Comparison of ENCODE assay signal across 18 cellular contexts in the genomic region with DNA sequence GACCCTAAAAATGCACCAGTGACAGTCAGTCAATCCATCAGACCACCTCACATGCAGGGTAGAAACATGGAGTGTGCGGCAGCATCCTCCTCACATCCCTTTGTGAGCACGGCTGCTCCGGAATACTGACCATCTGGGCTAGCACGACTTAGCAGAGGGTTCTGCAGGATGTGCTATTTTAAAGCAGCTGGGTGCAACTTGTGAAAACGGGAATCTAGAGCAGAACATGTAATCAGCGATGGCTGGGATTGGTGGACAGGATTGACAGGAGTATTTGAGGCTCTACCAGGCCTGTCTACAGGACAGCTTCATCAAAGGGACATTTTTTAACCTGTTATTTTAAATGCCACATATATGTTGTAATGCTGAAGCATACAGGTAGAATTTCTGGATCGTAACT. TPM values are rescaled to one million over a fixed set of nuclear protein-coding genes. Genes with fewer than 3 reads are reported as not detected.
DNase-seq lines count a peak whose midpoint lies in the region; ATAC-seq, FAIRE-seq and TF ChIP-seq lines count a peak whose summit lies in the region.
"Had no signal": no experiment of that assay in that cellular context is flagged by ENCODE, and none has a peak within 500 bp of the region (broad histone marks: within the 10 kb centered on the region; RNA-seq: fewer than 3 reads in every experiment).

No MANE protein-coding gene starts in this region.

- H2BK15ac ChIP-seq in H1 (ENCODE audit: low read length), result no peak overlapping the region

- H3K27ac ChIP-seq in WERI-Rb-1, result no peak overlapping the region
- H3K27ac ChIP-seq in H1 (ENCODE audit: low read depth, low read length), result no peak overlapping the region
- H3K27ac ChIP-seq: HL-60, KMS-11 had no signal

- H3K79me2 ChIP-seq in H1 (ENCODE audit: control insufficient read depth in 1 of 2, insufficient read depth in 2 of 2, low read length in 2 of 2), result no peaks in the 10 kb centered on the region

- H3K27me3 ChIP-seq in WERI-Rb-1 (ENCODE audit: insufficient read depth, low read depth, severe bottlenecking) (no peaks in the 10 kb centered on the region), H1 (replicated peaks in 1 of 4; ENCODE audit: control insufficient read depth in 3 of 4, extremely low read depth in 1 of 4, insufficient read depth in 3 of 4, low read length in 3 of 4) (no peaks in the 10 kb centered on the region)
- H3K27me3 ChIP-seq: MG63 had no signal

- H3K4me1 ChIP-seq in H1 (replicated peaks in 1 of 4; ENCODE audit: control insufficient read depth in 3 of 4, insufficient read depth in 4 of 4, low read length in 3 of 4), result peaks cover 0 to 5% (median 0%) of the 10 kb centered on the region in 4 experiments; a peak in 1 of 7 replicates

- H2AK5ac ChIP-seq in H1 (ENCODE audit: low read depth, low read length), result no peak overlapping the region

- H3K4ac ChIP-seq in H1 (replicated peaks; ENCODE audit: insufficient read length, low read depth, low read length), result no peak overlapping the region

- H4K91ac ChIP-seq in H1 (replicated peaks; ENCODE audit: insufficient read length, low read length), result no peak overlapping the region

- intact Hi-C loops in Right ventricle myocardium inferior (cut with DNase I), result no loop called here
- intact Hi-C loops in cardiac septum (cut with DNase I), result no loop called here
- intact Hi-C loops in posterior cingulate gyrus (cut with DNase I), result no loop called here

- H3K4me3 ChIP-seq in WERI-Rb-1 (ENCODE audit: low read depth, low read length) (no peak overlapping the region), H1 (ENCODE audit: extremely low read depth in 1 of 4, insufficient read depth in 2 of 4, low read depth in 3 of 4, low read length in 4 of 4) (no peak overlapping the region)
- H3K4me3 ChIP-seq: GM23338, MG63 had no signal

- H3K9me3 ChIP-seq in WERI-Rb-1 (ENCODE audit: severe bottlenecking), result no peaks in the 10 kb centered on the region
- H3K9me3 ChIP-seq in H1 (ENCODE audit: insufficient read depth in 2 of 2, low read depth in 1 of 2, low read length in 1 of 2), result no peaks in the 10 kb centered on the region
- H3K9me3 ChIP-seq: MG63 had no signal

- peaks cover under 1% of the 10 kb centered on the region; the same call in 1 of the 2 replicates for H3K36me3 ChIP-seq in WERI-Rb-1
- peaks cover 0 to 4% (median 0%) of the 10 kb centered on the region in 4 experiments; a peak in 2 of 8 replicates for H3K36me3 ChIP-seq in H1 (ENCODE audit: control insufficient read depth in 2 of 4, insufficient read depth in 4 of 4, low read length in 3 of 4)

- ATAC-seq in Right ventricle myocardium inferior (peak; percentile 19), HG03457 (IDR thresholded peaks at IDR 0.05; ENCODE audit: unreplicated experiment) (no peak)
- ATAC-seq: GM23338 had no signal

- H2BK12ac ChIP-seq in H1 (ENCODE audit: low read depth, low read length), result no peak overlapping the region

- H3K56ac ChIP-seq in H1 (replicated peaks; ENCODE audit: insufficient read length, low read depth, low read length), result no peak overlapping the region

- TF ChIP-seq CTCF in WERI-Rb-1 (IDR thresholded peaks at IDR 0.05; ENCODE audit: low read depth, low read length) (no peak), H1 (IDR thresholded peaks at IDR 0.05; ENCODE audit: control extremely low read depth in 1 of 3, insufficient read depth in 1 of 3, low read depth in 1 of 3, low read length in 3 of 3) (no peak)

- H3K14ac ChIP-seq in H1 (ENCODE audit: insufficient read length), result no peak overlapping the region

- CTCF ChIA-PET in H1 (lab: Charles Lee; ENCODE audit: partially characterized antibody), result interaction anchor here (1.4 to 2.1 kb wide), 2 partner anchors 49 to 74 kb away, joined by 5 to 6 read pairs; no protein-coding TSS in a partner anchor

- peaks cover 3% of the 10 kb centered on the region; the same call in 1 of the 2 replicates for H3K79me1 ChIP-seq in H1 (ENCODE audit: low read depth, low read length)

- no peak overlapping the region for H2BK5ac ChIP-seq in H1 (ENCODE audit: low read depth, low read length)

- TF ChIP-seq POLR2A in H1 (IDR thresholded peaks at IDR 0.05; ENCODE audit: control extremely low read depth in 1 of 2, low read depth in 2 of 2, low read length in 2 of 2), result no peak

- no peak for FAIRE-seq in H1 (lab: Jason Lieb, UNC)

- no peak overlapping the region for H3K9ac ChIP-seq in H1 (replicated peaks in 1 of 4; ENCODE audit: extremely low read depth in 1 of 4, low read depth in 3 of 4, low read length in 3 of 4)
- H3K9ac ChIP-seq: KMS-11 had no signal

- DNase-seq in Right ventricle myocardium inferior (ENCODE audit: missing footprints), result no peak
- no peak for DNase-seq in cardiac septum (ENCODE audit: low spot score)
- DNase-seq in WERI-Rb-1, result peak; percentile 26
- no peak for DNase-seq in H1 (ENCODE audit: low read depth in 1 of 2, low spot score in 2 of 2)
- DNase-seq in posterior cingulate gyrus, result peak in 8 of 10 donors; percentile 28 to 92 (median 64)
- no peak for DNase-seq in activated CD4-positive, alpha-beta T cell treated with anti-CD3 and anti-CD28 coated beads, Interleukin-2, amount 50 U/mL, for 48 hours
- no peak for DNase-seq in NCI-H2081 treated with DMSO at 0.1 percent for 48 hours (lab: John Stamatoyannopoulos, UW)
- DNase-seq: Calu3; CD4-positive, CD25-positive, alpha-beta regulatory T cell; DND-41; MG63; NCI-H1092 treated with DMSO at 0.1 percent for 48 hours; NCI-H187; NCI-H774 had no signal

- POLR2A ChIA-PET in H1 (lab: Charles Lee; ENCODE audit: partially characterized antibody), result interaction anchor here (0.7 to 2.2 kb wide), 5 partner anchors 10 to 70 kb away, joined by 3 to 6 read pairs (median 4); no protein-coding TSS in a partner anchor

- no peak overlapping the region for H3K18ac ChIP-seq in H1 (ENCODE audit: extremely low read depth, low read length)

- H4K8ac ChIP-seq in H1 (ENCODE audit: extremely low read depth, insufficient read depth, low read length), result no peak overlapping the region

- H4K20me1 ChIP-seq in H1 (replicated peaks in 1 of 2; ENCODE audit: control insufficient read depth in 1 of 2, insufficient read depth in 2 of 2, low read length in 2 of 2), result no peaks in the 10 kb centered on the region

- WGBS in H1 (ENCODE audit: extremely low coverage in 1 of 2, insufficient coverage in 1 of 2, insufficient read length in 1 of 2, insufficient replicate concordance in 2 of 2, low coverage in 1 of 2, low lambda C conversion rate in 2 of 2, missing lambda C conversion rate in 1 of 2), 2 experiments, result 92% methylated on average over 7 of the region's 7 CpGs; no CpG with 5 or more reads in 1 of the 2 experiments

- no peak overlapping the region for H2AFZ ChIP-seq in H1 (ENCODE audit: low read length)
- H2AFZ ChIP-seq: GM23338 had no signal

- H3K23ac ChIP-seq in H1 (ENCODE audit: insufficient read length), result no peak overlapping the region

- no peaks in the 10 kb centered on the region for H3K23me2 ChIP-seq in H1 (ENCODE audit: low read depth, low read length)

- no peak for TF ChIP-seq EP300 in H1 (IDR thresholded peaks at IDR 0.05; ENCODE audit: borderline replicate concordance in 1 of 2, low read depth in 2 of 2, low read length in 2 of 2)

- H3K4me2 ChIP-seq in H1 (ENCODE audit: insufficient read depth in 1 of 2, low read depth in 2 of 2, low read length in 2 of 2), result no peak overlapping the region
- H3K4me2 ChIP-seq: GM23338, KMS-11 had no signal

- TF ChIP-seq RAD21 in H1 (IDR thresholded peaks at IDR 0.05 in 1 of 2, conservative IDR thresholded peaks at IDR 0.05 in 1 of 2; ENCODE audit: low read depth in 2 of 2, low read length in 2 of 2), result no peak

- no peak overlapping the region for H2BK120ac ChIP-seq in H1 (replicated peaks; ENCODE audit: low read depth, low read length)

- no peak overlapping the region for H2BK20ac ChIP-seq in H1 (ENCODE audit: low read length)

- no peak overlapping the region for H4K5ac ChIP-seq in H1 (ENCODE audit: insufficient read length, low read depth, low read length)

TF ChIP-seq in H1, 55 proteins besides CTCF, POLR2A, EP300 and RAD21 (continues in another document):
- TF ChIP-seq SAP30 (IDR thresholded peaks at IDR 0.05; ENCODE audit: insufficient read depth, insufficient replicate concordance, low read length), result no peak
- TF ChIP-seq NANOG (IDR thresholded peaks at IDR 0.05; ENCODE audit: insufficient read depth, low read depth, low read length, poor library complexity, severe bottlenecking), result no peak
- no peak for TF ChIP-seq ATF2 (IDR thresholded peaks at IDR 0.05; ENCODE audit: low read length)

RNA-seq across cellular contexts. Expression of gene PLEKHM2, which starts 16.8 kb away (rescaled TPM):
- total RNA-seq in Right ventricle myocardium inferior, result 91.4 TPM
- total RNA-seq in cardiac septum, result 93.1 TPM
- total RNA-seq in H1 (2021; fragmentation: NEBNext Ultra II Directional; extraction: Animal tissue kit (Norgen Biotek cat#: 25700)), result 47.6 and 47.9 TPM in 2 replicates
- polyA plus RNA-seq in H1 (2011; rRNA removed), result 38.3 and 52.7 TPM in 2 replicates
- 38.9 TPM for polyA plus RNA-seq in H1 (2011; cell fraction: cytosol; rRNA removed)
- polyA plus RNA-seq in H1 (2011; cell fraction: nucleus; rRNA removed), result 73.0 TPM
- polyA plus RNA-seq in H1 (2012, experiment 1 of 2), result 22.0 to 43.3 TPM (median 40.8 TPM) in 4 replicates
- 36.7 TPM for polyA plus RNA-seq in H1 (2012, experiment 2 of 2)
- 33.0 TPM for polyA plus RNA-seq in H1 (2013, experiment 1 of 2)
- polyA plus RNA-seq in H1 (2013, experiment 2 of 2), result 33.2 TPM
- polyA minus RNA-seq in H1 (2011; rRNA and poly(A)+ RNA removed), result 23.2 and 25.2 TPM in 2 replicates
- 30.7 TPM for polyA minus RNA-seq in H1 (2011; cell fraction: cytosol; rRNA and poly(A)+ RNA removed)
- 20.5 TPM for polyA minus RNA-seq in H1 (2011; cell fraction: nucleus; rRNA and poly(A)+ RNA removed)

RNA-seq across cellular contexts. Expression of gene DDI2, which starts 50.1 kb away (rescaled TPM):
- total RNA-seq in Right ventricle myocardium inferior, result 20.4 TPM
- 23.7 TPM for total RNA-seq in cardiac septum
- 38.3 and 39.3 TPM in 2 replicates for total RNA-seq in H1 (2021; fragmentation: NEBNext Ultra II Directional; extraction: Animal tissue kit (Norgen Biotek cat#: 25700))
- 7.7 and 11.8 TPM in 2 replicates for polyA plus RNA-seq in H1 (2011; rRNA removed)
- 8.7 TPM for polyA plus RNA-seq in H1 (2011; cell fraction: cytosol; rRNA removed)
- polyA plus RNA-seq in H1 (2011; cell fraction: nucleus; rRNA removed), result 30.4 TPM
- polyA plus RNA-seq in H1 (2012, experiment 1 of 2), result 9.7 to 17.0 TPM (median 12.6 TPM) in 4 replicates
- 0.76 TPM for polyA plus RNA-seq in H1 (2012, experiment 2 of 2)
- 14.0 TPM for polyA plus RNA-seq in H1 (2013, experiment 1 of 2)
- polyA plus RNA-seq in H1 (2013, experiment 2 of 2), result 13.5 TPM
- 44.5 and 61.2 TPM in 2 replicates for polyA minus RNA-seq in H1 (2011; rRNA and poly(A)+ RNA removed)
- polyA minus RNA-seq in H1 (2011; cell fraction: cytosol; rRNA and poly(A)+ RNA removed), result 21.0 TPM
- polyA minus RNA-seq in H1 (2011; cell fraction: nucleus; rRNA and poly(A)+ RNA removed), result 91.9 TPM

Comparison
In these comparisons a context has a peak if more than half of its experiments do, and no peak if none do; other contexts are left out.
1. DNase-seq: peak in WERI-Rb-1 (single experiment) and posterior cingulate gyrus (8 of 10); none in Right ventricle myocardium inferior (single experiment), cardiac septum (single experiment), H1 (0 of 2), activated CD4-positive, alpha-beta T cell treated with anti-CD3 and anti-CD28 coated beads, Interleukin-2, amount 50 U/mL, for 48 hours (0 of 2) and NCI-H2081 treated with DMSO at 0.1 percent for 48 hours (single experiment).